Comparison of ENCODE assay signal across 19 cellular contexts in the genomic region with DNA sequence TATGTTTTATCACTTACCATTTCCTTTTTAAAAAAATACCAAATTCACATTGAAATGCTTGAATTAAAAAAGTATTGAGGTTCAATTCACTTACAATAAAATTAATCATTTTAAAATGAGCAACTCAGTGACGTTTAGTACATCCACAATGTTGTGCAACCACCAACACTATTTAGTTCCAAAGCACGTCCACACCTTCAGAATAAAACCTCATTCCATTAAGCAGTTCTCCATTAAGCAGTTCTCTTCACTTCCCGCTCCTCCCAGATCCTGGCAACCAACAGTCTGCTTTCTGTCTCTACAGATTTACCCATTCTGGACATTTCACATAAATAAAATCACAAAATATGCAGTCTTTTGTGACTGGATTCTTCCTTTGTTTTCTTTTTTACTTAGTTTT. TPM values are rescaled to one million over a fixed set of nuclear protein-coding genes. Genes with fewer than 3 reads are reported as not detected.
A peak's percentile ranks its signal among the peaks of the same experiment; 100 is the strongest.
DNase-seq lines count a peak whose midpoint lies in the region; ATAC-seq and TF ChIP-seq lines count a peak whose summit lies in the region.
"Had no signal": no experiment of that assay in that cellular context is flagged by ENCODE, and none has a peak within 500 bp of the region (broad histone marks: within the 10 kb centered on the region; RNA-seq: fewer than 3 reads in every experiment).

No MANE protein-coding gene starts in this region.

- H3K36me3 Mint-ChIP-seq in nephron progenitor cell (ENCODE audit: low read depth): no peaks in the 10 kb centered on the region
- no peaks in the 10 kb centered on the region for H3K36me3 Mint-ChIP-seq in Caco-2 (ENCODE audit: insufficient read depth, unreplicated experiment)
- H3K36me3 Mint-ChIP-seq: CD4-positive, CD25-positive, alpha-beta regulatory T cell; CD8-positive, alpha-beta T cell had no signal

- H3K4me1 Mint-ChIP-seq in nephron progenitor cell (peaks cover 10% of the 10 kb centered on the region), Caco-2 (ENCODE audit: low read depth, unreplicated experiment) (no peaks in the 10 kb centered on the region)
- H3K4me1 Mint-ChIP-seq: B cell; CD4-positive, CD25-positive, alpha-beta regulatory T cell had no signal

- POLR2A ChIA-PET in HEK293 (lab: Yijun Ruan, JAX) (no interaction called here), Caco-2 (lab: Charles Lee) (no interaction called here)

- no TSS peak for BruUV-seq in Caco-2 (replicated peaks; lab: Mats Ljungman, UMichigan)

- no peaks in the 10 kb centered on the region for H4K20me1 ChIP-seq in BLaER1 treated with 17β-estradiol and CSF1 and Interleukin-3, amounts not matched to agents 10 nM and 100 nM

- H3K27ac Mint-ChIP-seq in nephron progenitor cell: peak overlapping the region; percentile 96
- no peak overlapping the region for H3K27ac Mint-ChIP-seq in Caco-2 (ENCODE audit: unreplicated experiment)
- H3K27ac Mint-ChIP-seq: B cell; CD4-positive, CD25-positive, alpha-beta regulatory T cell; CD8-positive, alpha-beta T cell had no signal

- H3K4me3 Mint-ChIP-seq in nephron progenitor cell: no peak overlapping the region
- no peak overlapping the region for H3K4me3 Mint-ChIP-seq in Caco-2 (ENCODE audit: unreplicated experiment)
- H3K4me3 Mint-ChIP-seq: B cell; CD4-positive, CD25-positive, alpha-beta regulatory T cell; CD8-positive, alpha-beta T cell had no signal

- H3K9me3 Mint-ChIP-seq in nephron progenitor cell (no peaks in the 10 kb centered on the region), Caco-2 (ENCODE audit: unreplicated experiment) (no peaks in the 10 kb centered on the region)
- H3K9me3 Mint-ChIP-seq: CD4-positive, CD25-positive, alpha-beta regulatory T cell; CD8-positive, alpha-beta T cell had no signal

- H3K27me3 ChIP-seq in BLaER1 treated with 17β-estradiol and CSF1 and Interleukin-3, amounts not matched to agents 10 nM and 100 nM: no peaks in the 10 kb centered on the region
- H3K27me3 ChIP-seq in Caco-2 (replicated peaks; ENCODE audit: control insufficient read depth, insufficient read depth, low read length): no peaks in the 10 kb centered on the region

- H3K36me3 ChIP-seq in BLaER1 treated with 17β-estradiol and CSF1 and Interleukin-3, amounts not matched to agents 10 nM and 100 nM: no peaks in the 10 kb centered on the region
- H3K36me3 ChIP-seq in HEK293 (ENCODE audit: control insufficient read depth in 2 of 2, insufficient read depth in 1 of 2, low read length in 2 of 2) (no peaks in the 10 kb centered on the region), Caco-2 (ENCODE audit: control insufficient read depth, insufficient read depth, low read length) (no peaks in the 10 kb centered on the region)
- H3K36me3 ChIP-seq: HAP-1 had no signal

- no peak for ATAC-seq in activated CD4-positive, CD25-positive, alpha-beta regulatory T cell treated with anti-CD3 and anti-CD28 coated beads, Interleukin-2, amount 50 U/mL, for 24 hours
- ATAC-seq: CD8-positive, alpha-beta T cell; GM12878 had no signal

- DNase-seq in epithelial cell of esophagus (ENCODE audit: low read depth): peak; percentile 20
- no peak for DNase-seq in nephron progenitor cell
- no peak for DNase-seq in RKO (ENCODE audit: low spot score)
- DNase-seq in stimulated activated CD4-positive, alpha-beta T cell treated with anti-CD3 and anti-CD28 coated beads, Interleukin-15, amount 100 ng/mL, for 24 hours: no peak
- no peak for DNase-seq in Caco-2
- DNase-seq: C1 segment of cervical spinal cord; CD4-positive, CD25-positive, alpha-beta regulatory T cell; CD8-positive, alpha-beta T cell; DMS 273 treated with DMSO at 0.1 percent for 48 hours; DMS79; EL; GDM1; GOT3 had no signal

- no peaks in the 10 kb centered on the region; a peak in 1 of 22 replicates for H3K9me3 ChIP-seq in BLaER1 treated with 17β-estradiol and CSF1 and Interleukin-3, amounts not matched to agents 10 nM and 100 nM (replicated peaks in 1 of 11)
- no peaks in the 10 kb centered on the region for H3K9me3 ChIP-seq in HEK293 (ENCODE audit: control insufficient read depth, insufficient read depth, low read depth, low read length)
- H3K9me3 ChIP-seq in Caco-2: no peaks in the 10 kb centered on the region
- H3K9me3 ChIP-seq: HAP-1 had no signal

- H3K4me1 ChIP-seq in BLaER1 treated with 17β-estradiol and CSF1 and Interleukin-3, amounts not matched to agents 10 nM and 100 nM: peaks cover 0 to 23% (median 20%) of the 10 kb centered on the region in 10 experiments; a peak in 15 of 20 replicates
- H3K4me1 ChIP-seq in HEK293 (ENCODE audit: control insufficient read depth, insufficient read depth, low read length) (no peaks in the 10 kb centered on the region), Caco-2 (no peaks in the 10 kb centered on the region; the same call in 1 of the 2 replicates)
- H3K4me1 ChIP-seq: HAP-1 had no signal

- H3K4me2 ChIP-seq in BLaER1 treated with 17β-estradiol and CSF1 and Interleukin-3, amounts not matched to agents 10 nM and 100 nM: peak overlapping the region in 6 of 11 experiments; percentile 18 to 61 (median 34); a peak in 8 of 22 replicates

- H3K27me3 Mint-ChIP-seq in nephron progenitor cell (ENCODE audit: low read depth, poor library complexity) (peaks cover 3% of the 10 kb centered on the region), Caco-2 (ENCODE audit: insufficient read depth, unreplicated experiment) (no peaks in the 10 kb centered on the region)

- no peak overlapping the region for H3K27ac ChIP-seq in BLaER1 treated with 17β-estradiol and CSF1 and Interleukin-3, amounts not matched to agents 10 nM and 100 nM
- H3K27ac ChIP-seq in HEK293 (ENCODE audit: extremely low read depth, low read depth, low read length): no peak overlapping the region

- intact Hi-C loops in Caco-2 (cut with micrococcal nuclease; ENCODE audit: unreplicated experiment): no loop called here

- TF ChIP-seq CTCF in HEK293 (tag by site-specific recombination; IDR thresholded peaks at IDR 0.05): no peak
- TF ChIP-seq CTCF in epithelial cell of esophagus (IDR thresholded peaks at IDR 0.05; ENCODE audit: insufficient read depth, low read depth, low read length, missing control alignments): no peak
- no peak for TF ChIP-seq CTCF in nephron progenitor cell (IDR thresholded peaks at IDR 0.05)
- no peak for TF ChIP-seq CTCF in Caco-2 (IDR thresholded peaks at IDR 0.05; ENCODE audit: insufficient read depth in 1 of 2, low read depth in 1 of 2, low read length in 1 of 2, severe bottlenecking in 1 of 2, unreplicated experiment in 1 of 2)

- CTCF ChIA-PET in HEK293 (lab: Yijun Ruan, JAX): interaction anchor here (0.9 to 2.7 kb wide), 2 partner anchors 9 to 11 kb away, joined by 3 to 20 read pairs; no protein-coding TSS in a partner anchor
- CTCF ChIA-PET in Caco-2 (lab: Charles Lee): no interaction called here

- no peak overlapping the region for H3K4me3 ChIP-seq in BLaER1 treated with 17β-estradiol and CSF1 and Interleukin-3, amounts not matched to agents 10 nM and 100 nM
- H3K4me3 ChIP-seq in HEK293 (ENCODE audit: low read depth, low read length) (no peak overlapping the region), epithelial cell of esophagus (ENCODE audit: low read length) (no peak overlapping the region), Caco-2 (ENCODE audit: low read depth, low read length) (no peak overlapping the region)
- H3K4me3 ChIP-seq: GM12878, HAP-1 had no signal

- H3K9ac ChIP-seq in BLaER1 treated with 17β-estradiol and CSF1 and Interleukin-3, amounts not matched to agents 10 nM and 100 nM: no peak overlapping the region

TF ChIP-seq in HEK293, 187 proteins besides CTCF, POLR2A, EP300 and RAD21:
- peak; percentile 45; the same call in 1 of the 2 replicates for TF ChIP-seq ZNF341 (tag by site-specific recombination; IDR thresholded peaks at IDR 0.05; ENCODE audit: low read depth)
- TF ChIP-seq ZNF529 (tag by site-specific recombination; IDR thresholded peaks at IDR 0.05; ENCODE audit: insufficient replicate concordance): no peak
TF ChIP-seq in HEK293: peak in this region for 1.

RNA-seq across cellular contexts. Expression of a gene that starts 41.3 kb away (rescaled TPM):
- 3.5 and 5.5 TPM in 2 replicates for total RNA-seq in Caco-2 (2022)
- total RNA-seq: CD4-positive, CD25-positive, alpha-beta regulatory T cell; GM12878 had no signal
